ENCODE assay signal across 1 cellular context in genomic region chr9:100590481-100590880, GRCh38.
TF ChIP-seq lines count a peak whose summit lies in the region.

No MANE protein-coding gene starts in this region.

TF ChIP-seq in SK-N-SH treated with all-trans-retinoic acid at 6 μM for 48 hours, 23 proteins besides CTCF, POLR2A, EP300 and RAD21 (continued from another document):
- TF ChIP-seq POU6F1 (CRISPR knock-in tag; IDR thresholded peaks at IDR 0.05; ENCODE audit: borderline replicate concordance, low read depth) = no peak
- no peak for TF ChIP-seq ZNF565 (CRISPR knock-in tag; conservative IDR thresholded peaks at IDR 0.05; ENCODE audit: low read depth)
- TF ChIP-seq ZNF70 (CRISPR knock-in tag; IDR thresholded peaks at IDR 0.05) = no peak
- no peak for TF ChIP-seq TCF4 (CRISPR knock-in tag; IDR thresholded peaks at IDR 0.05; ENCODE audit: borderline replicate concordance)
- TF ChIP-seq TOX (CRISPR knock-in tag; IDR thresholded peaks at IDR 0.05; ENCODE audit: borderline replicate concordance) = no peak
- no peak for TF ChIP-seq CSDC2 (CRISPR knock-in tag; IDR thresholded peaks at IDR 0.05)
- no peak for TF ChIP-seq GLIS3 (CRISPR knock-in tag; IDR thresholded peaks at IDR 0.05)
- TF ChIP-seq PATZ1 (CRISPR knock-in tag; IDR thresholded peaks at IDR 0.05; ENCODE audit: borderline replicate concordance) = no peak
- TF ChIP-seq ZFP30 (CRISPR knock-in tag; IDR thresholded peaks at IDR 0.05) = no peak
TF ChIP-seq in SK-N-SH treated with all-trans-retinoic acid at 6 μM for 48 hours: peak in this region for 0.
